ENCODE assay signal across 8 cellular contexts in the genomic region with DNA sequence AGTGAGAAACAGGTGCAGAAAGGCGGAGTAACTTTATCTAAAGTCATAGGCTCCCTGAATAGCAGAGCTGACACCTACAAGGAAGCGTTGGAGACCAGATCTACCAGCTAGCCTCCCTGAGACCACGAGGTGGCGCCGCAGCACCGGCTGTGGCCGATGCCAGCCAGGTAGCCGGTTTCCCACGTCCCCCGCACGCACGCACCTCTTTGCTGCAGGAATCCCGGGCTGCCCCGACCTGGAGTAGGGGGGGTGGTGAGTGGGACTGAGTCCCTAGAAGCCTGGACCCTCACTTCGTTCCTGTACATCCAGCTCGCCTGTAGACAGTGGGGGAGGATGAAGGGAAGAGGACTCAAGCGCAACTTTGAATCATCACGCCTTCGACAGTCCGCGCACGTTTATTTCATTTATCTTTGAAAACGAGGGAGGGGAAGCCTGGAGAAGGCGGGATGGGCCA. TPM values are rescaled to one million over a fixed set of nuclear protein-coding genes. Genes with fewer than 3 reads are reported as not detected.
DNase-seq lines count a peak whose midpoint lies in the region; ATAC-seq and TF ChIP-seq lines count a peak whose summit lies in the region.

No MANE protein-coding gene starts in this region.

- TF ChIP-seq CTCF in GM06990 (IDR thresholded peaks at IDR 0.05; ENCODE audit: insufficient read depth, low read length, poor library complexity, severe bottlenecking) (peak; percentile 98), foreskin keratinocyte (conservative IDR thresholded peaks at IDR 0.05) (peak; percentile 99), neural progenitor cell (IDR thresholded peaks at IDR 0.05) (peak; percentile 97)

- H3K36me3 ChIP-seq in GM06990 (ENCODE audit: control insufficient read depth, insufficient read depth, low read length) (no peaks in the 10 kb centered on the region), SJSA1 (no peaks in the 10 kb centered on the region), neural progenitor cell (no peaks in the 10 kb centered on the region)

- peak overlapping the region; percentile 83 for H3K4me3 Mint-ChIP-seq in neural progenitor cell
- peak overlapping the region; percentile 71 for H3K4me3 Mint-ChIP-seq in stimulated activated naive CD8-positive, alpha-beta T cell treated with anti-CD3 and anti-CD28 coated beads, Interleukin-15, Interleukin-2, amounts not matched to agents 100 ng/mL and 50 ng/mL, for 24 hours

- peaks cover 21% of the 10 kb centered on the region for H3F3A ChIP-seq in neural progenitor cell (ENCODE audit: low read depth)

- no peak overlapping the region for H2AFZ ChIP-seq in neural progenitor cell (replicated peaks)

- H3K4me1 Mint-ChIP-seq in neural progenitor cell, result peaks cover 25% of the 10 kb centered on the region
- H3K4me1 Mint-ChIP-seq in stimulated activated naive CD8-positive, alpha-beta T cell treated with anti-CD3 and anti-CD28 coated beads, Interleukin-15, Interleukin-2, amounts not matched to agents 100 ng/mL and 50 ng/mL, for 24 hours (ENCODE audit: low read depth), result peaks cover 39% of the 10 kb centered on the region

- H4K20me1 ChIP-seq in neural progenitor cell (ENCODE audit: low read depth), result peaks cover 16% of the 10 kb centered on the region

- H3K36me3 Mint-ChIP-seq in neural progenitor cell, result no peaks in the 10 kb centered on the region
- no peaks in the 10 kb centered on the region for H3K36me3 Mint-ChIP-seq in stimulated activated naive CD8-positive, alpha-beta T cell treated with anti-CD3 and anti-CD28 coated beads, Interleukin-15, Interleukin-2, amounts not matched to agents 100 ng/mL and 50 ng/mL, for 24 hours (ENCODE audit: low read depth)

- no peak overlapping the region for H3K27ac Mint-ChIP-seq in neural progenitor cell
- H3K27ac Mint-ChIP-seq in stimulated activated naive CD8-positive, alpha-beta T cell treated with anti-CD3 and anti-CD28 coated beads, Interleukin-15, Interleukin-2, amounts not matched to agents 100 ng/mL and 50 ng/mL, for 24 hours, result no peak overlapping the region

- no peak overlapping the region for H3K9ac ChIP-seq in neural progenitor cell

- H3K27me3 Mint-ChIP-seq in neural progenitor cell (ENCODE audit: insufficient read depth, low read depth), result peaks cover 41% of the 10 kb centered on the region
- peaks cover 71% of the 10 kb centered on the region for H3K27me3 Mint-ChIP-seq in stimulated activated naive CD8-positive, alpha-beta T cell treated with anti-CD3 and anti-CD28 coated beads, Interleukin-15, Interleukin-2, amounts not matched to agents 100 ng/mL and 50 ng/mL, for 24 hours

- H3K9me3 ChIP-seq in SJSA1 (replicated peaks) (0 out of 2 replicates have a peak, but pooled peaks cover 4% of the 10 kb centered on the region), neural progenitor cell (ENCODE audit: low read depth) (no peaks in the 10 kb centered on the region)

- H3K27ac ChIP-seq in SJSA1, result no peak overlapping the region
- H3K27ac ChIP-seq in foreskin keratinocyte, result no peak overlapping the region
- H3K27ac ChIP-seq in neural progenitor cell, result no peak overlapping the region

- H3K9me3 Mint-ChIP-seq in neural progenitor cell, result peaks cover 2% of the 10 kb centered on the region
- no peaks in the 10 kb centered on the region for H3K9me3 Mint-ChIP-seq in stimulated activated naive CD8-positive, alpha-beta T cell treated with anti-CD3 and anti-CD28 coated beads, Interleukin-15, Interleukin-2, amounts not matched to agents 100 ng/mL and 50 ng/mL, for 24 hours

- H3K27me3 ChIP-seq in GM06990 (replicated peaks; ENCODE audit: control insufficient read depth, insufficient read depth, low read length) (no peaks in the 10 kb centered on the region; the same call in 1 of the 2 replicates), SJSA1 (replicated peaks) (peaks cover 31% of the 10 kb centered on the region), foreskin keratinocyte (peaks cover 33% of the 10 kb centered on the region), neural progenitor cell (peaks cover 100% of the 10 kb centered on the region)

- H3K4me1 ChIP-seq in SJSA1 (replicated peaks), result peaks cover 32% of the 10 kb centered on the region
- H3K4me1 ChIP-seq in foreskin keratinocyte, result no peaks in the 10 kb centered on the region
- H3K4me1 ChIP-seq in neural progenitor cell, result no peaks in the 10 kb centered on the region

- peak overlapping the region; percentile 85 for H3K4me2 ChIP-seq in neural progenitor cell

- H3K79me2 ChIP-seq in neural progenitor cell (ENCODE audit: low read depth), result no peaks in the 10 kb centered on the region

- H3K4me3 ChIP-seq in GM06990 (replicated peaks; ENCODE audit: low read depth, low read length), result no peak overlapping the region; the same call in 1 of the 2 replicates
- peak overlapping the region; percentile 28 for H3K4me3 ChIP-seq in SJSA1
- peak overlapping the region; percentile 54 for H3K4me3 ChIP-seq in neural progenitor cell

- DNase-seq in GM06990 (ENCODE audit: extremely low read depth, insufficient read length), result peak; percentile 80
- peak; percentile 58 for DNase-seq in LHCN-M2 (ENCODE audit: low read depth)
- DNase-seq in SJSA1 (ENCODE audit: low read depth in 1 of 2, low spot score in 2 of 2), result peak; percentile 74 to 76
- DNase-seq in activated gamma-delta T cell treated with Interleukin-2 at 50 U/mL for 16 hours, result peak; percentile 82
- peak in 1 of 2 donors; percentile 70 for DNase-seq in foreskin keratinocyte
- DNase-seq in neural progenitor cell (ENCODE audit: low spot score), result peak; percentile 93

- ATAC-seq in foreskin keratinocyte (peak; percentile 52), GM21515 (IDR thresholded peaks at IDR 0.05; ENCODE audit: unreplicated experiment) (no peak)

RNA-seq across cellular contexts. Expression of a gene that starts 3.7 kb away (rescaled TPM):
- total RNA-seq in LHCN-M2 (2014; rRNA removed) (4.9 and 6.4 TPM in 2 replicates), foreskin keratinocyte (0.21 and 0.31 TPM in 2 replicates), neural progenitor cell (ENCODE audit: low replicate concordance) (0.40 TPM in 1 of 2 replicates, not detected in the other)
- polyA plus RNA-seq in LHCN-M2 (2012), result 0.32 TPM
- not detected in 2 replicates for total RNA-seq in SJSA1 (2014; rRNA removed; shearing (Covaris generic))
- 0.28 and 0.31 TPM in 2 replicates for polyA plus RNA-seq in foreskin keratinocyte

RNA-seq across cellular contexts. Expression of a gene that starts 11.5 kb away (rescaled TPM):
- total RNA-seq in LHCN-M2 (2014; rRNA removed), result 6.5 and 6.9 TPM in 2 replicates
- 0.45 TPM for polyA plus RNA-seq in LHCN-M2 (2012)
- total RNA-seq in SJSA1 (2014; rRNA removed; shearing (Covaris generic)), result not detected in 2 replicates
- total RNA-seq in foreskin keratinocyte, result not detected in 2 replicates
- 0.03 TPM in 1 of 2 replicates, not detected in the other for polyA plus RNA-seq in foreskin keratinocyte
- 0.46 TPM in 1 of 2 replicates, not detected in the other for total RNA-seq in neural progenitor cell (ENCODE audit: low replicate concordance)

RNA-seq across cellular contexts. Expression of a gene that starts 15.5 kb away (rescaled TPM):
- total RNA-seq in LHCN-M2 (2014; rRNA removed) (43.9 and 45.1 TPM in 2 replicates), foreskin keratinocyte (39.9 and 44.2 TPM in 2 replicates), neural progenitor cell (ENCODE audit: low replicate concordance) (23.5 and 37.9 TPM in 2 replicates)
- 31.9 TPM for polyA plus RNA-seq in LHCN-M2 (2012)
- total RNA-seq in SJSA1 (2014; rRNA removed; shearing (Covaris generic)), result 23.3 and 36.3 TPM in 2 replicates
- polyA plus RNA-seq in foreskin keratinocyte, result 15.0 and 15.4 TPM in 2 replicates
